Comparison of ENCODE assay signal across 1 cellular context in genomic region chr16:53121043-53121442, GRCh38.
TF ChIP-seq lines count a peak whose summit lies in the region.

No MANE protein-coding gene starts in this region.

TF ChIP-seq in GM12878, 131 proteins besides CTCF, POLR2A, EP300 and RAD21 (continued from another document):
- TF ChIP-seq SMAD1 (IDR thresholded peaks at IDR 0.05; ENCODE audit: low read depth, partially characterized antibody) (no peak), WRNIP1 (IDR thresholded peaks at IDR 0.05; ENCODE audit: borderline replicate concordance, low read depth, low read length) (no peak), SUPT20H (IDR thresholded peaks at IDR 0.05; ENCODE audit: borderline replicate concordance, control insufficient read depth, low read depth, low read length) (no peak), IKZF1 (conservative IDR thresholded peaks at IDR 0.05) (no peak), ZNF217 (IDR thresholded peaks at IDR 0.05) (no peak), BHLHE40 (IDR thresholded peaks at IDR 0.05; ENCODE audit: borderline replicate concordance in 1 of 2, low read depth in 2 of 2, low read length in 1 of 2) (no peak), HDAC6 (IDR thresholded peaks at IDR 0.05; ENCODE audit: unreplicated experiment) (no peak), USF1 (IDR thresholded peaks at IDR 0.05; ENCODE audit: borderline replicate concordance, extremely low read length, insufficient read depth, low read depth, low read length) (no peak), NFIC (IDR thresholded peaks at IDR 0.05; ENCODE audit: low read depth, low read length) (no peak), ZNF687 (IDR thresholded peaks at IDR 0.05) (no peak), NFXL1 (IDR thresholded peaks at IDR 0.05; ENCODE audit: borderline replicate concordance) (no peak), NRF1 (conservative IDR thresholded peaks at IDR 0.05; ENCODE audit: low read depth, low read length) (no peak)
